In the genomic region with DNA sequence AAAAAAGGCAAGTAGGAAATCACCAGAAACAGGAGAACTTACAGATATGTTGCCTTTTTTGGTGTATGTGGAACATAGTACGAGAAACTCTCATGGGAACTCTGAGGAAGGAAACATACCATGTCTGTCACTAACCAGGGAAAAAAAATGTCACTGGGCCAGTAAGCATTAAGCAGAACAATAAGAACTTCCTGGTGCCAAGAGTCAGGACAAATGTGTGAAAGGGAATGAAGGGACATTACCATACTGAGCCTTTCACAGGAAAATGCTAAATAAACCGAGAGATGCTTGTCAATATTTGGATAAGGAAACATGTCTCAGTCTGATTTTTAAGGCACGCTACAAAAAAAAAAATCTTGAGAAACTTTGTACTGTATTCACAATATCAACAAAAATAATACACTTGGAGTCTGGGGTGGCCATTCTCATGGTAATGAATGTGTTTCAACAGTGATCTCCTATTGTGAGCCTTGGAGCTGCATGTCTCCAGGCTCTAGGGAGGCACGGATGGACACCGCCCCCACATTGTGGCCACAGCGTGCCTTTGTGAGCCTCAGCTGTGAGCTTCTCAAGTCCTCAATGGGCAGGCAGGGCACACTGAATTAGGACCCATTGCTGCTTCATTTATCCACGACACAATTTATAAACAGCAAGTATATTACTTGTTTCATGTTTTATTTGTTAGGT, we compare ENCODE assay signal across 1 cellular context.
TF ChIP-seq lines count a peak whose summit lies in the region.

No MANE protein-coding gene starts in this region.

TF ChIP-seq in GM23338, 12 proteins besides CTCF, POLR2A, EP300 and RAD21 (continued from another document):
- TF ChIP-seq, protein P1, sequence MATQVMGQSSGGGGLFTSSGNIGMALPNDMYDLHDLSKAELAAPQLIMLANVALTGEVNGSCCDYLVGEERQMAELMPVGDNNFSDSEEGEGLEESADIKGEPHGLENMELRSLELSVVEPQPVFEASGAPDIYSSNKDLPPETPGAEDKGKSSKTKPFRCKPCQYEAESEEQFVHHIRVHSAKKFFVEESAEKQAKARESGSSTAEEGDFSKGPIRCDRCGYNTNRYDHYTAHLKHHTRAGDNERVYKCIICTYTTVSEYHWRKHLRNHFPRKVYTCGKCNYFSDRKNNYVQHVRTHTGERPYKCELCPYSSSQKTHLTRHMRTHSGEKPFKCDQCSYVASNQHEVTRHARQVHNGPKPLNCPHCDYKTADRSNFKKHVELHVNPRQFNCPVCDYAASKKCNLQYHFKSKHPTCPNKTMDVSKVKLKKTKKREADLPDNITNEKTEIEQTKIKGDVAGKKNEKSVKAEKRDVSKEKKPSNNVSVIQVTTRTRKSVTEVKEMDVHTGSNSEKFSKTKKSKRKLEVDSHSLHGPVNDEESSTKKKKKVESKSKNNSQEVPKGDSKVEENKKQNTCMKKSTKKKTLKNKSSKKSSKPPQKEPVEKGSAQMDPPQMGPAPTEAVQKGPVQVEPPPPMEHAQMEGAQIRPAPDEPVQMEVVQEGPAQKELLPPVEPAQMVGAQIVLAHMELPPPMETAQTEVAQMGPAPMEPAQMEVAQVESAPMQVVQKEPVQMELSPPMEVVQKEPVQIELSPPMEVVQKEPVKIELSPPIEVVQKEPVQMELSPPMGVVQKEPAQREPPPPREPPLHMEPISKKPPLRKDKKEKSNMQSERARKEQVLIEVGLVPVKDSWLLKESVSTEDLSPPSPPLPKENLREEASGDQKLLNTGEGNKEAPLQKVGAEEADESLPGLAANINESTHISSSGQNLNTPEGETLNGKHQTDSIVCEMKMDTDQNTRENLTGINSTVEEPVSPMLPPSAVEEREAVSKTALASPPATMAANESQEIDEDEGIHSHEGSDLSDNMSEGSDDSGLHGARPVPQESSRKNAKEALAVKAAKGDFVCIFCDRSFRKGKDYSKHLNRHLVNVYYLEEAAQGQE (IDR thresholded peaks at IDR 0.05; ENCODE audit: unreplicated experiment) = no peak
- no peak for TF ChIP-seq EZH2phosphoT487 (IDR thresholded peaks at IDR 0.05; ENCODE audit: unreplicated experiment)
- TF ChIP-seq, protein P2, sequence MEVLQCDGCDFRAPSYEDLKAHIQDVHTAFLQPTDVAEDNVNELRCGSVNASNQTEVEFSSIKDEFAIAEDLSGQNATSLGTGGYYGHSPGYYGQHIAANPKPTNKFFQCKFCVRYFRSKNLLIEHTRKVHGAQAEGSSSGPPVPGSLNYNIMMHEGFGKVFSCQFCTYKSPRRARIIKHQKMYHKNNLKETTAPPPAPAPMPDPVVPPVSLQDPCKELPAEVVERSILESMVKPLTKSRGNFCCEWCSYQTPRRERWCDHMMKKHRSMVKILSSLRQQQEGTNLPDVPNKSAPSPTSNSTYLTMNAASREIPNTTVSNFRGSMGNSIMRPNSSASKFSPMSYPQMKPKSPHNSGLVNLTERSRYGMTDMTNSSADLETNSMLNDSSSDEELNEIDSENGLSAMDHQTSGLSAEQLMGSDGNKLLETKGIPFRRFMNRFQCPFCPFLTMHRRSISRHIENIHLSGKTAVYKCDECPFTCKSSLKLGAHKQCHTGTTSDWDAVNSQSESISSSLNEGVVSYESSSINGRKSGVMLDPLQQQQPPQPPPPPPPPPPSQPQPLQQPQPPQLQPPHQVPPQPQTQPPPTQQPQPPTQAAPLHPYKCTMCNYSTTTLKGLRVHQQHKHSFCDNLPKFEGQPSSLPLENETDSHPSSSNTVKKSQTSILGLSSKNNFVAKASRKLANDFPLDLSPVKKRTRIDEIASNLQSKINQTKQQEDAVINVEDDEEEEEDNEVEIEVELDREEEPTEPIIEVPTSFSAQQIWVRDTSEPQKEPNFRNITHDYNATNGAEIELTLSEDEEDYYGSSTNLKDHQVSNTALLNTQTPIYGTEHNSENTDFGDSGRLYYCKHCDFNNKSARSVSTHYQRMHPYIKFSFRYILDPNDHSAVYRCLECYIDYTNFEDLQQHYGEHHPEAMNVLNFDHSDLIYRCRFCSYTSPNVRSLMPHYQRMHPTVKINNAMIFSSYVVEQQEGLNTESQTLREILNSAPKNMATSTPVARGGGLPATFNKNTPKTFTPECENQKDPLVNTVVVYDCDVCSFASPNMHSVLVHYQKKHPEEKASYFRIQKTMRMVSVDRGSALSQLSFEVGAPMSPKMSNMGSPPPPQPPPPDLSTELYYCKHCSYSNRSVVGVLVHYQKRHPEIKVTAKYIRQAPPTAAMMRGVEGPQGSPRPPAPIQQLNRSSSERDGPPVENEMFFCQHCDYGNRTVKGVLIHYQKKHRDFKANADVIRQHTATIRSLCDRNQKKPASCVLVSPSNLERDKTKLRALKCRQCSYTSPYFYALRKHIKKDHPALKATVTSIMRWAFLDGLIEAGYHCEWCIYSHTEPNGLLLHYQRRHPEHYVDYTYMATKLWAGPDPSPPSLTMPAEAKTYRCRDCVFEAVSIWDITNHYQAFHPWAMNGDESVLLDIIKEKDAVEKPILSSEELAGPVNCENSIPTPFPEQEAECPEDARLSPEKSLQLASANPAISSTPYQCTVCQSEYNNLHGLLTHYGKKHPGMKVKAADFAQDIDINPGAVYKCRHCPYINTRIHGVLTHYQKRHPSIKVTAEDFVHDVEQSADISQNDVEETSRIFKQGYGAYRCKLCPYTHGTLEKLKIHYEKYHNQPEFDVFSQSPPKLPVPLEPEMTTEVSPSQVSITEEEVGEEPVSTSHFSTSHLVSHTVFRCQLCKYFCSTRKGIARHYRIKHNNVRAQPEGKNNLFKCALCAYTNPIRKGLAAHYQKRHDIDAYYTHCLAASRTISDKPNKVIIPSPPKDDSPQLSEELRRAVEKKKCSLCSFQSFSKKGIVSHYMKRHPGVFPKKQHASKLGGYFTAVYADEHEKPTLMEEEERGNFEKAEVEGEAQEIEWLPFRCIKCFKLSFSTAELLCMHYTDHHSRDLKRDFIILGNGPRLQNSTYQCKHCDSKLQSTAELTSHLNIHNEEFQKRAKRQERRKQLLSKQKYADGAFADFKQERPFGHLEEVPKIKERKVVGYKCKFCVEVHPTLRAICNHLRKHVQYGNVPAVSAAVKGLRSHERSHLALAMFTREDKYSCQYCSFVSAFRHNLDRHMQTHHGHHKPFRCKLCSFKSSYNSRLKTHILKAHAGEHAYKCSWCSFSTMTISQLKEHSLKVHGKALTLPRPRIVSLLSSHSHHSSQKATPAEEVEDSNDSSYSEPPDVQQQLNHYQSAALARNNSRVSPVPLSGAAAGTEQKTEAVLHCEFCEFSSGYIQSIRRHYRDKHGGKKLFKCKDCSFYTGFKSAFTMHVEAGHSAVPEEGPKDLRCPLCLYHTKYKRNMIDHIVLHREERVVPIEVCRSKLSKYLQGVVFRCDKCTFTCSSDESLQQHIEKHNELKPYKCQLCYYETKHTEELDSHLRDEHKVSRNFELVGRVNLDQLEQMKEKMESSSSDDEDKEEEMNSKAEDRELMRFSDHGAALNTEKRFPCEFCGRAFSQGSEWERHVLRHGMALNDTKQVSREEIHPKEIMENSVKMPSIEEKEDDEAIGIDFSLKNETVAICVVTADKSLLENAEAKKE (CRISPR knock-in tag; IDR thresholded peaks at IDR 0.05) = peak; percentile 99
- no peak for TF ChIP-seq EZH2 (IDR thresholded peaks at IDR 0.05; ENCODE audit: low read depth, unreplicated experiment)
- TF ChIP-seq JUNB (IDR thresholded peaks at IDR 0.05; ENCODE audit: unreplicated experiment) = no peak
- no peak for TF ChIP-seq ZNF331 (CRISPR knock-in tag; IDR thresholded peaks at IDR 0.05; ENCODE audit: low read depth)
